1 cellular context compared by ENCODE assay signal in the genomic region with DNA sequence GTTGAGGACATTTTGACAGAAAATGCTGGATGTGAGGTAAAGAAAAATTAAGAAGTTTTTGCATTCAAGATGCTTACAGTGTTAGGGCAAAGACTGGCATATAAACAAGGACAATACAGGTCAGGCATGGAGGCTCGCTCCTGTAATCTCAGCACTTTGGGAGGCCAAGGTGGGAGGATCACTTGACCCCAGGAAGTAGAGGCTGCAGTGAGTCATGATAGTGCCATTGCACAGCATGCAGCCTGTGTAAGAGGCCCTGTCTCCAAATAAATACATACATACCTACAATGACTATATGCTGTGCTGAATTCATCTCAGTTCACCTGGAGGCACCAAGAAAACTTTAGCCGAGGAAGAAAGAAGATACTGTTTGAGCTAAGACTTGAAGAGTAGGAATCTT.
TF ChIP-seq lines count a peak whose summit lies in the region.

No MANE protein-coding gene starts in this region.

TF ChIP-seq in K562, 482 proteins besides CTCF, POLR2A, EP300 and RAD21:
- TF ChIP-seq RBM22 (IDR thresholded peaks at IDR 0.05; ENCODE audit: low read depth, low read length, poor library complexity, severe bottlenecking) (no peak), KDM1A (IDR thresholded peaks at IDR 0.05) (peak in 1 of 2 experiments; percentile 17; a peak in 1 of 4 replicates), DPF2 (IDR thresholded peaks at IDR 0.05) (no peak), RBM25 (IDR thresholded peaks at IDR 0.05; ENCODE audit: low read depth, low read length, severe bottlenecking) (peak; percentile 15), BCOR (IDR thresholded peaks at IDR 0.05) (0 out of 2 replicates have a peak, but pooled peaks have one; percentile 31)
